9 cellular contexts compared by ENCODE assay signal in genomic region chr1:36420409-36420808, GRCh38. TPM values are rescaled to one million over a fixed set of nuclear protein-coding genes. Genes with fewer than 3 reads are reported as not detected.
DNase-seq lines count a peak whose midpoint lies in the region; ATAC-seq, FAIRE-seq and TF ChIP-seq lines count a peak whose summit lies in the region.
"Had no signal": no experiment of that assay in that cellular context is flagged by ENCODE, and none has a peak within 500 bp of the region (broad histone marks: within the 10 kb centered on the region; RNA-seq: fewer than 3 reads in every experiment).

No MANE protein-coding gene starts in this region.

- intact Hi-C loops in endothelial cell of umbilical vein (cut with micrococcal nuclease), result loop anchor here (1.0 to 2.0 kb wide), 7 partner anchors 22 to 271 kb away; partner anchors contain the start of genes EVA1B, SH3D21 and TRAPPC3

- peaks cover 3% of the 10 kb centered on the region for H3K4me1 ChIP-seq in endothelial cell of umbilical vein (ENCODE audit: control insufficient read depth, extremely low read depth, insufficient read depth, low read length)

- H3K4me3 ChIP-seq in SK-N-MC (peak overlapping the region; percentile 31), endothelial cell of umbilical vein (replicated peaks in 1 of 3; ENCODE audit: insufficient read depth in 1 of 3, low read depth in 1 of 3, low read length in 3 of 3) (no peak overlapping the region)
- H3K4me3 ChIP-seq: adrenal gland had no signal

- H4K20me1 ChIP-seq in endothelial cell of umbilical vein (replicated peaks; ENCODE audit: control insufficient read depth, extremely low read depth, insufficient read depth, low read length), result no peaks in the 10 kb centered on the region

- dilution Hi-C loops in endothelial cell of umbilical vein (cut with MboI; ENCODE audit: extremely low pct_ligation_motif_present, low sequenced_read_pairs), result no loop called here

- H3K9ac ChIP-seq in SK-N-MC (ENCODE audit: insufficient read length), result no peak overlapping the region
- no peak overlapping the region for H3K9ac ChIP-seq in endothelial cell of umbilical vein (replicated peaks; ENCODE audit: extremely low read depth, insufficient read depth, low read length)

- no peaks in the 10 kb centered on the region for H3K36me3 ChIP-seq in SK-N-MC (ENCODE audit: insufficient read depth, low read length)
- no peaks in the 10 kb centered on the region for H3K36me3 ChIP-seq in endothelial cell of umbilical vein (ENCODE audit: control insufficient read depth in 2 of 2, extremely low read depth in 1 of 2, insufficient read depth in 2 of 2, low read length in 2 of 2)
- H3K36me3 ChIP-seq: adrenal gland had no signal

- peak overlapping the region; percentile 94 for H3K27ac Mint-ChIP-seq in activated T-cell treated with anti-CD3 and anti-CD28 coated beads, Interleukin-2, amount 50 U/mL, for 72 hours
- peak overlapping the region; percentile 76 for H3K27ac Mint-ChIP-seq in stimulated activated memory B cell treated with anti-CD40 and anti-IgM and Interleukin-4, amounts not matched to agents 10 μg/mL and 1 μg/mL and 100 μg/mL, for 72 hours

- H2AFZ ChIP-seq in endothelial cell of umbilical vein (ENCODE audit: low read depth, low read length), result peak overlapping the region; percentile 3

- H3K9me1 ChIP-seq in endothelial cell of umbilical vein (replicated peaks; ENCODE audit: control insufficient read depth, extremely low read depth, insufficient read depth, low read length), result no peaks in the 10 kb centered on the region

- no peak for ATAC-seq in activated T-cell treated with anti-CD3 and anti-CD28 coated beads, Interleukin-2, amount 50 U/mL, for 72 hours (replicated peaks in 1 of 2)
- ATAC-seq in stimulated activated memory B cell treated with anti-CD40 and anti-IgM and Interleukin-4, amounts not matched to agents 10 μg/mL and 1 μg/mL and 100 μg/mL, for 72 hours, result no peak
- no peak for ATAC-seq in HG03135 (IDR thresholded peaks at IDR 0.05; ENCODE audit: unreplicated experiment)

- no peak for TF ChIP-seq POLR2A in endothelial cell of umbilical vein (IDR thresholded peaks at IDR 0.05; ENCODE audit: low read depth, low read length)

- no peak for DNase-seq in activated T-cell treated with anti-CD3 and anti-CD28 coated beads, Interleukin-2, amount 50 U/mL, for 72 hours
- no peak for DNase-seq in activated T-cell treated with anti-CD3 and anti-CD28 coated beads for 4 hours
- no peak for DNase-seq in SK-N-MC (ENCODE audit: low read depth, low spot score)
- DNase-seq in endothelial cell of umbilical vein (ENCODE audit: low read depth, low spot score), result no peak
- no peak for DNase-seq in urothelium cell line (ENCODE audit: low spot score)
- no peak for DNase-seq in NCI-H146 (lab: John Stamatoyannopoulos, UW)

- H3K4me2 ChIP-seq in endothelial cell of umbilical vein (ENCODE audit: insufficient read depth, low read length), result no peak overlapping the region

- FAIRE-seq in endothelial cell of umbilical vein (lab: Jason Lieb, UNC) (no peak), urothelium cell line (lab: Jason Lieb, UNC) (no peak)

- peaks cover 0 to 1% of the 10 kb centered on the region in 2 donors for H3K36me3 Mint-ChIP-seq in activated T-cell treated with anti-CD3 and anti-CD28 coated beads, Interleukin-2, amount 50 U/mL, for 72 hours (ENCODE audit: insufficient read depth in 2 of 2)
- H3K36me3 Mint-ChIP-seq in stimulated activated memory B cell treated with anti-CD40 and anti-IgM and Interleukin-4, amounts not matched to agents 10 μg/mL and 1 μg/mL and 100 μg/mL, for 72 hours, result no peaks in the 10 kb centered on the region

- BruUV-seq in endothelial cell of umbilical vein (replicated peaks; lab: Mats Ljungman, UMichigan), result no TSS peak

- no peaks in the 10 kb centered on the region for H3K27me3 ChIP-seq in endothelial cell of umbilical vein (ENCODE audit: control insufficient read depth in 2 of 2, insufficient read depth in 2 of 2, low read length in 2 of 2)
- H3K27me3 ChIP-seq: adrenal gland had no signal

- peak overlapping the region; percentile 22 to 50 for H3K4me3 Mint-ChIP-seq in activated T-cell treated with anti-CD3 and anti-CD28 coated beads, Interleukin-2, amount 50 U/mL, for 72 hours
- no peak overlapping the region for H3K4me3 Mint-ChIP-seq in stimulated activated memory B cell treated with anti-CD40 and anti-IgM and Interleukin-4, amounts not matched to agents 10 μg/mL and 1 μg/mL and 100 μg/mL, for 72 hours

- POLR2A ChIA-PET in endothelial cell of umbilical vein (lab: Charles Lee), result no interaction called here

- H3K9me3 ChIP-seq in SK-N-MC (ENCODE audit: low read depth, low read length), result no peaks in the 10 kb centered on the region
- H3K9me3 ChIP-seq in endothelial cell of umbilical vein (replicated peaks; ENCODE audit: control insufficient read depth, insufficient read depth, low read length), result no peaks in the 10 kb centered on the region
- H3K9me3 ChIP-seq: adrenal gland had no signal

- CTCF ChIA-PET in endothelial cell of umbilical vein (lab: Charles Lee), result interaction anchor here (0.7 to 5.7 kb wide), 9 partner anchors 8 to 286 kb away, joined by 3 to 70 read pairs (median 5); partner anchors contain the start of gene OSCP1

- H3K9me3 Mint-ChIP-seq in activated T-cell treated with anti-CD3 and anti-CD28 coated beads, Interleukin-2, amount 50 U/mL, for 72 hours, result no peaks in the 10 kb centered on the region
- no peaks in the 10 kb centered on the region for H3K9me3 Mint-ChIP-seq in stimulated activated memory B cell treated with anti-CD40 and anti-IgM and Interleukin-4, amounts not matched to agents 10 μg/mL and 1 μg/mL and 100 μg/mL, for 72 hours

- no peaks in the 10 kb centered on the region for H3K79me2 ChIP-seq in endothelial cell of umbilical vein (ENCODE audit: control insufficient read depth, insufficient read depth, low read length)

- no peak overlapping the region for H3K27ac ChIP-seq in SK-N-MC
- H3K27ac ChIP-seq in endothelial cell of umbilical vein (ENCODE audit: insufficient read depth, low read depth, low read length), result no peak overlapping the region
- H3K27ac ChIP-seq: adrenal gland had no signal

- H3K27me3 Mint-ChIP-seq in activated T-cell treated with anti-CD3 and anti-CD28 coated beads, Interleukin-2, amount 50 U/mL, for 72 hours (ENCODE audit: low read depth), result no peaks in the 10 kb centered on the region
- no peaks in the 10 kb centered on the region for H3K27me3 Mint-ChIP-seq in stimulated activated memory B cell treated with anti-CD40 and anti-IgM and Interleukin-4, amounts not matched to agents 10 μg/mL and 1 μg/mL and 100 μg/mL, for 72 hours

- no peak for TF ChIP-seq CTCF in endothelial cell of umbilical vein (IDR thresholded peaks at IDR 0.05; ENCODE audit: extremely low read depth in 1 of 2, insufficient read depth in 1 of 2, low read depth in 1 of 2, low read length in 2 of 2)

- peaks cover 14% of the 10 kb centered on the region for H3K4me1 Mint-ChIP-seq in activated T-cell treated with anti-CD3 and anti-CD28 coated beads, Interleukin-2, amount 50 U/mL, for 72 hours (ENCODE audit: low read depth)
- peaks cover 12% of the 10 kb centered on the region for H3K4me1 Mint-ChIP-seq in stimulated activated memory B cell treated with anti-CD40 and anti-IgM and Interleukin-4, amounts not matched to agents 10 μg/mL and 1 μg/mL and 100 μg/mL, for 72 hours

RNA-seq across cellular contexts. Expression of gene LSM10, which starts 22.7 kb away (rescaled TPM):
- total RNA-seq in activated T-cell treated with anti-CD3 and anti-CD28 coated beads, Interleukin-2, amount 50 U/mL, for 72 hours, result 10 to 100 TPM; 56.5 to 66.2 TPM
- 38.2 and 40.3 TPM in 2 replicates for total RNA-seq in endothelial cell of umbilical vein
- 76.9 and 98.5 TPM in 2 replicates for polyA plus RNA-seq in endothelial cell of umbilical vein
- 79.3 and 82.5 TPM in 2 replicates for polyA plus RNA-seq in endothelial cell of umbilical vein (2011; cell fraction: cytosol; rRNA removed)
- 19.2 and 23.5 TPM in 2 replicates for polyA plus RNA-seq in endothelial cell of umbilical vein (2011; cell fraction: nucleus; rRNA removed)
- polyA plus RNA-seq in endothelial cell of umbilical vein (2012), result 39.0 and 62.6 TPM in 2 replicates
- 35.9 and 40.8 TPM in 2 replicates for polyA minus RNA-seq in endothelial cell of umbilical vein
- polyA minus RNA-seq in endothelial cell of umbilical vein (2011; cell fraction: cytosol; rRNA and poly(A)+ RNA removed), result 26.2 TPM
- 7.1 and 8.3 TPM in 2 replicates for polyA minus RNA-seq in endothelial cell of umbilical vein (2011; cell fraction: nucleus; rRNA and poly(A)+ RNA removed)

RNA-seq across cellular contexts. Expression of gene OSCP1, which starts 29.8 kb away (rescaled TPM):
- 1 to 10 TPM; 1.4 to 2.1 TPM for total RNA-seq in activated T-cell treated with anti-CD3 and anti-CD28 coated beads, Interleukin-2, amount 50 U/mL, for 72 hours
- 4.6 and 7.6 TPM in 2 replicates for total RNA-seq in endothelial cell of umbilical vein
- polyA plus RNA-seq in endothelial cell of umbilical vein, result 8.3 and 9.6 TPM in 2 replicates
- polyA plus RNA-seq in endothelial cell of umbilical vein (2011; cell fraction: cytosol; rRNA removed), result 6.7 and 7.9 TPM in 2 replicates
- polyA plus RNA-seq in endothelial cell of umbilical vein (2011; cell fraction: nucleus; rRNA removed), result 4.7 and 4.9 TPM in 2 replicates
- 3.9 and 5.3 TPM in 2 replicates for polyA plus RNA-seq in endothelial cell of umbilical vein (2012)
- polyA minus RNA-seq in endothelial cell of umbilical vein, result 6.3 and 9.4 TPM in 2 replicates
- polyA minus RNA-seq in endothelial cell of umbilical vein (2011; cell fraction: cytosol; rRNA and poly(A)+ RNA removed), result 5.2 TPM
- polyA minus RNA-seq in endothelial cell of umbilical vein (2011; cell fraction: nucleus; rRNA and poly(A)+ RNA removed), result 5.2 and 5.9 TPM in 2 replicates

RNA-seq across cellular contexts. Expression of gene STK40, which starts 34.7 kb away (rescaled TPM):
- total RNA-seq in activated T-cell treated with anti-CD3 and anti-CD28 coated beads, Interleukin-2, amount 50 U/mL, for 72 hours, result 10 to 100 TPM; 56.1 to 63.5 TPM
- 35.2 and 36.8 TPM in 2 replicates for total RNA-seq in endothelial cell of umbilical vein
- 20.8 and 21.4 TPM in 2 replicates for polyA plus RNA-seq in endothelial cell of umbilical vein
- 19.7 and 22.9 TPM in 2 replicates for polyA plus RNA-seq in endothelial cell of umbilical vein (2011; cell fraction: cytosol; rRNA removed)
- polyA plus RNA-seq in endothelial cell of umbilical vein (2011; cell fraction: nucleus; rRNA removed), result 25.5 and 29.9 TPM in 2 replicates
- polyA plus RNA-seq in endothelial cell of umbilical vein (2012), result 13.3 and 14.5 TPM in 2 replicates
- 26.0 and 37.4 TPM in 2 replicates for polyA minus RNA-seq in endothelial cell of umbilical vein
- polyA minus RNA-seq in endothelial cell of umbilical vein (2011; cell fraction: cytosol; rRNA and poly(A)+ RNA removed), result 4.6 TPM
- 7.8 and 8.1 TPM in 2 replicates for polyA minus RNA-seq in endothelial cell of umbilical vein (2011; cell fraction: nucleus; rRNA and poly(A)+ RNA removed)

RNA-seq across cellular contexts. Expression of gene MRPS15, which starts 43.8 kb away (rescaled TPM):
- total RNA-seq in activated T-cell treated with anti-CD3 and anti-CD28 coated beads, Interleukin-2, amount 50 U/mL, for 72 hours, result 10 to 100 TPM; 71.7 to 74.5 TPM
- 105 and 106 TPM in 2 replicates for total RNA-seq in endothelial cell of umbilical vein
- polyA plus RNA-seq in endothelial cell of umbilical vein, result 45.6 and 47.1 TPM in 2 replicates
- polyA plus RNA-seq in endothelial cell of umbilical vein (2011; cell fraction: cytosol; rRNA removed), result 85.2 and 91.3 TPM in 2 replicates
- 47.8 and 51.8 TPM in 2 replicates for polyA plus RNA-seq in endothelial cell of umbilical vein (2011; cell fraction: nucleus; rRNA removed)
- polyA plus RNA-seq in endothelial cell of umbilical vein (2012), result 74.2 and 75.3 TPM in 2 replicates
- 18.9 and 19.9 TPM in 2 replicates for polyA minus RNA-seq in endothelial cell of umbilical vein
- polyA minus RNA-seq in endothelial cell of umbilical vein (2011; cell fraction: cytosol; rRNA and poly(A)+ RNA removed), result 27.7 TPM
- polyA minus RNA-seq in endothelial cell of umbilical vein (2011; cell fraction: nucleus; rRNA and poly(A)+ RNA removed), result 13.2 and 13.6 TPM in 2 replicates
